ENCODE assay signal across 1 cellular context in the genomic region with DNA sequence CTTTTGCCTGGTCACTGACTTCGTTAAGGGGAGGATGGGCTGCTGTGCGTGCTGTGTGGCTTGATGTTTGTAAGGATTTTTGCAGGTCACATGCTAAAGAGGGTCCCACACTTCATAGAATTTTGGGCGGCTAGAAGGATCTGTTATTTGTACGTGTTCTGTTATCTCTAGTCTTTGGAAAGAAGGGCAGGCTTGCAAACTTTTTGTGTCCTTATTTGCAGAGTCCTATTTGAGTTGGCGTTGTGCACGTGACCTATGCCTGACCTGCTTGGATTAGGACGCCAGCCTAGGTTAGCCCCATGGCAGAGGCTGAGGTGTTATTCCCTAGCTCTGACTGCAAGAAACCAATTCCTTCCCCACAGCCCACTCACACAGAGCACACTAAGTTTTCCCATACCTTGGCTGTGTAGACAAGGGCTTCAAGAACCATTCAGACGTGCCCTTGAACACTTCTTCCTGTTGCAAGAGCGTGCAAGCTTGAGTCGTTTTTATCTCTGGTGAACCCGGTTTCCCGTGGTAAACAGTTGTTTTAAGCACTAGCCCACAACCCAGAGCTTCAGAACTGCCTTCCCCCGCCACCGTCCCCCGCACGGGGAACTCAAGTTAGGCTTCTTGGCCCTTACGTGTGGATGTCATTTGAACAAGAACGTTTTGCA.
TF ChIP-seq lines count a peak whose summit lies in the region.

No MANE protein-coding gene starts in this region.

TF ChIP-seq in HepG2, 621 proteins besides CTCF, POLR2A, EP300 and RAD21 (continued from another document):
- TF ChIP-seq USF2 (IDR thresholded peaks at IDR 0.05; ENCODE audit: low read depth, low read length) = peak; percentile 75
- TF ChIP-seq USF2 (CRISPR knock-in tag; IDR thresholded peaks at IDR 0.05; ENCODE audit: borderline replicate concordance) = peak; percentile 89; the same call in 1 of the 2 replicates
- TF ChIP-seq MEIS1 (CRISPR knock-in tag; IDR thresholded peaks at IDR 0.05; ENCODE audit: borderline replicate concordance) = no peak
- TF ChIP-seq SP1 (IDR thresholded peaks at IDR 0.05) = no peak
- no peak for TF ChIP-seq SP1 (CRISPR knock-in tag; IDR thresholded peaks at IDR 0.05)
- TF ChIP-seq TCF7 (IDR thresholded peaks at IDR 0.05; ENCODE audit: low read depth) = no peak
- no peak for TF ChIP-seq ZNF607 (CRISPR knock-in tag; IDR thresholded peaks at IDR 0.05; ENCODE audit: borderline replicate concordance)
- no peak; the same call in 1 of the 2 replicates for TF ChIP-seq ZNF609 (CRISPR knock-in tag; IDR thresholded peaks at IDR 0.05; ENCODE audit: borderline replicate concordance)
- peak; percentile 65; the same call in 1 of the 2 replicates for TF ChIP-seq MLXIP (CRISPR knock-in tag; IDR thresholded peaks at IDR 0.05; ENCODE audit: borderline replicate concordance)
- TF ChIP-seq RAD51 (IDR thresholded peaks at IDR 0.05; ENCODE audit: borderline replicate concordance) = 0 out of 2 replicates have a peak, but pooled peaks have one; percentile 21
- no peak for TF ChIP-seq ZNF652 (CRISPR knock-in tag; IDR thresholded peaks at IDR 0.05; ENCODE audit: borderline replicate concordance, low read depth)
- TF ChIP-seq SOX6 (IDR thresholded peaks at IDR 0.05) = no peak
- TF ChIP-seq SOX6 (CRISPR knock-in tag; IDR thresholded peaks at IDR 0.05) = peak; percentile 82
- no peak for TF ChIP-seq ZNF781 (CRISPR knock-in tag; IDR thresholded peaks at IDR 0.05; ENCODE audit: borderline replicate concordance, not compliant biosample characterization)
- peak; percentile 68; the same call in 1 of the 2 replicates for TF ChIP-seq SALL1 (CRISPR knock-in tag; IDR thresholded peaks at IDR 0.05)
- TF ChIP-seq DPF2 (CRISPR knock-in tag; IDR thresholded peaks at IDR 0.05; ENCODE audit: borderline replicate concordance, low read depth) = 0 out of 2 replicates have a peak, but pooled peaks have one; percentile 41
- peak; percentile 92 for TF ChIP-seq MLX (CRISPR knock-in tag; IDR thresholded peaks at IDR 0.05)
- peak; percentile 48 for TF ChIP-seq NR2F6 (IDR thresholded peaks at IDR 0.05)
- peak; percentile 44; the same call in 1 of the 2 replicates for TF ChIP-seq NR2F6 (CRISPR knock-in tag; IDR thresholded peaks at IDR 0.05)
- TF ChIP-seq HDAC1 (CRISPR knock-in tag; IDR thresholded peaks at IDR 0.05) = 0 out of 2 replicates have a peak, but pooled peaks have one; percentile 24
